ENCODE assay signal across 8 cellular contexts in genomic region chr9:104969116-104969515, GRCh38. TPM values are rescaled to one million over a fixed set of nuclear protein-coding genes. Genes with fewer than 3 reads are reported as not detected.
DNase-seq lines count a peak whose midpoint lies in the region; ATAC-seq and TF ChIP-seq lines count a peak whose summit lies in the region.

No MANE protein-coding gene starts in this region.

- no peak for ATAC-seq in CD4-positive, alpha-beta T cell (ENCODE audit: poor library complexity)
- ATAC-seq in HG03175 (IDR thresholded peaks at IDR 0.05; ENCODE audit: unreplicated experiment) = no peak

- no peaks in the 10 kb centered on the region for H3K9me3 ChIP-seq in CD4-positive, alpha-beta T cell (ENCODE audit: control insufficient read depth, low read length)
- H3K9me3 ChIP-seq in Peyer's patch (no peaks in the 10 kb centered on the region), esophagus muscularis mucosa (no peaks in the 10 kb centered on the region), neural cell (ENCODE audit: low read length) (no peaks in the 10 kb centered on the region)

- H3K9ac ChIP-seq in neural cell (ENCODE audit: low read length) = peak overlapping the region; percentile 82

- WGBS in esophagus muscularis mucosa = 69% methylated on average over 4 of the region's 4 CpGs

- no peaks in the 10 kb centered on the region for H3K27me3 ChIP-seq in CD4-positive, alpha-beta T cell (ENCODE audit: control insufficient read depth, insufficient read depth, low read length)
- H3K27me3 ChIP-seq in Peyer's patch (no peaks in the 10 kb centered on the region), esophagus muscularis mucosa (no peaks in the 10 kb centered on the region), neural cell (ENCODE audit: insufficient read depth, low read depth, low read length) (no peaks in the 10 kb centered on the region)

- H3K27ac ChIP-seq in CD4-positive, alpha-beta T cell (ENCODE audit: low read depth, low read length) = no peak overlapping the region
- H3K27ac ChIP-seq in Peyer's patch (peak overlapping the region in 3 of 4 donors; percentile 77 to 89 (median 85)), esophagus muscularis mucosa (replicated peaks in 1 of 4) (peak overlapping the region; percentile 93 to 98 (median 94)), neural cell (ENCODE audit: low read length) (peak overlapping the region; percentile 77)

- no peaks in the 10 kb centered on the region for H3K79me2 ChIP-seq in neural cell (replicated peaks; ENCODE audit: insufficient read depth, low read length)

- peak overlapping the region; percentile 77 for H3K27ac Mint-ChIP-seq in CD4-positive, alpha-beta T cell

- DNase-seq in CD4-positive, alpha-beta T cell = no peak
- no peak for DNase-seq in Peyer's patch
- no peak for DNase-seq in esophagus muscularis mucosa (ENCODE audit: extremely low spot score)
- no peak for DNase-seq in GM13976 (ENCODE audit: low spot score)
- DNase-seq in NCI-H128 (lab: John Stamatoyannopoulos, UW; ENCODE audit: unreplicated experiment) = no peak
- no peak for DNase-seq in DMS114 treated with DMSO at 0.1 percent for 48 hours (lab: John Stamatoyannopoulos, UW; ENCODE audit: unreplicated experiment)

- H3K4me1 Mint-ChIP-seq in CD4-positive, alpha-beta T cell (ENCODE audit: low read depth) = peaks cover 32% of the 10 kb centered on the region

- H3K4me2 ChIP-seq in neural cell (ENCODE audit: low read length) = no peak overlapping the region

- no peak overlapping the region for H3K4me3 ChIP-seq in Peyer's patch
- H3K4me3 ChIP-seq in esophagus muscularis mucosa = peak overlapping the region; percentile 67 to 92 (median 76)
- peak overlapping the region; percentile 79 for H3K4me3 ChIP-seq in neural cell (ENCODE audit: low read length)

- no peaks in the 10 kb centered on the region for H4K20me1 ChIP-seq in neural cell (ENCODE audit: insufficient read depth)

- TF ChIP-seq EP300 in esophagus muscularis mucosa (IDR thresholded peaks at IDR 0.05) (no peak), neural cell (conservative IDR thresholded peaks at IDR 0.05; ENCODE audit: poor library complexity, severe bottlenecking) (no peak)

- H3K36me3 ChIP-seq in Peyer's patch = no peaks in the 10 kb centered on the region
- no peaks in the 10 kb centered on the region for H3K36me3 ChIP-seq in esophagus muscularis mucosa
- H3K36me3 ChIP-seq in neural cell (ENCODE audit: insufficient read depth, low read length) = no peaks in the 10 kb centered on the region

- H2AFZ ChIP-seq in neural cell (ENCODE audit: low read depth, low read length) = peak overlapping the region; percentile 91

- H3K4me3 Mint-ChIP-seq in CD4-positive, alpha-beta T cell = peak overlapping the region; percentile 95

- in situ Hi-C loops in GM13976 (cut with MboI; ENCODE audit: low sequenced_read_pairs, unreplicated experiment) = no loop called here

- TF ChIP-seq CTCF in CD4-positive, alpha-beta T cell (IDR thresholded peaks at IDR 0.05) = no peak
- TF ChIP-seq CTCF in Peyer's patch (IDR thresholded peaks at IDR 0.05) (no peak), esophagus muscularis mucosa (IDR thresholded peaks at IDR 0.05) (no peak), neural cell (IDR thresholded peaks at IDR 0.05; ENCODE audit: poor library complexity, severe bottlenecking) (no peak), GM13976 (IDR thresholded peaks at IDR 0.05; ENCODE audit: borderline replicate concordance, control extremely low read depth, extremely low read depth, insufficient read depth, missing control alignments) (no peak)

- no peaks in the 10 kb centered on the region for H3F3A ChIP-seq in neural cell (ENCODE audit: insufficient read depth, low read length, poor library complexity, severe bottlenecking)

- H3K9me2 ChIP-seq in neural cell (ENCODE audit: insufficient read depth, low read length) = no peaks in the 10 kb centered on the region

- CTCF ChIA-PET in CD4-positive, alpha-beta T cell (lab: Charles Lee) = interaction anchor here (2.3 kb wide), 1 partner anchor 42 kb away, joined by 8 read pairs; the partner anchor contains the start of gene ABCA1

- H3K9me3 Mint-ChIP-seq in CD4-positive, alpha-beta T cell = no peaks in the 10 kb centered on the region

- TF ChIP-seq RAD21 in neural cell (conservative IDR thresholded peaks at IDR 0.05) = no peak

- H3K4me1 ChIP-seq in Peyer's patch (peaks cover 0 to 16% (median 2%) of the 10 kb centered on the region in 4 donors), esophagus muscularis mucosa (peaks cover 20 to 40% (median 37%) of the 10 kb centered on the region in 4 donors)

- H3K27me3 Mint-ChIP-seq in CD4-positive, alpha-beta T cell = peaks cover 8% of the 10 kb centered on the region

- TF ChIP-seq POLR2A in Peyer's patch (IDR thresholded peaks at IDR 0.05) (no peak), esophagus muscularis mucosa (IDR thresholded peaks at IDR 0.05; ENCODE audit: low read depth) (no peak)

- intact Hi-C loops in CD4-positive, alpha-beta T cell (cut with DNase I, micrococcal nuclease) = loop anchor here (1.0 to 10.0 kb wide), 7 partner anchors 20 to 877 kb away; partner anchors contain the start of genes SLC44A1 (in 1 of the 2) and SMC2 (in 1 of the 2)
- intact Hi-C loops in esophagus muscularis mucosa (cut with DNase I) = loop anchor here (2.0 kb wide), 1 partner anchor 188 kb away; no protein-coding TSS in a partner anchor

- POLR2A ChIA-PET in CD4-positive, alpha-beta T cell (lab: Charles Lee) = interaction anchor here (0.9 to 2.1 kb wide), 3 partner anchors 43 to 875 kb away, joined by 3 to 7 read pairs (median 3); partner anchors contain the start of gene SMC2

- no peaks in the 10 kb centered on the region for H3K36me3 Mint-ChIP-seq in CD4-positive, alpha-beta T cell (ENCODE audit: low read depth)

TF ChIP-seq in neural cell, 6 proteins besides CTCF, POLR2A, EP300 and RAD21:
- TF ChIP-seq SMC3 (conservative IDR thresholded peaks at IDR 0.05; ENCODE audit: poor library complexity) (no peak), REST (IDR thresholded peaks at IDR 0.05; ENCODE audit: borderline replicate concordance) (no peak), TAF1 (IDR thresholded peaks at IDR 0.05; ENCODE audit: low read depth) (no peak), POLR2AphosphoS5 (IDR thresholded peaks at IDR 0.05) (no peak), EZH2 (IDR thresholded peaks at IDR 0.05; ENCODE audit: borderline replicate concordance, insufficient read depth, low read length, poor library complexity, severe bottlenecking) (no peak), MXI1 (conservative IDR thresholded peaks at IDR 0.05; ENCODE audit: poor library complexity, severe bottlenecking) (no peak)

RNA-seq across cellular contexts. Expression of gene ABCA1, which starts 41.2 kb away (rescaled TPM):
- 10 to 100 TPM; 14.1 to 16.9 TPM for total RNA-seq in CD4-positive, alpha-beta T cell
- 10 to 100 TPM in 3 of 4 donors, 1 to 10 TPM in 1; 4.2 to 43.7 (median 21.7) TPM for total RNA-seq in Peyer's patch
- total RNA-seq in esophagus muscularis mucosa = 10 to 100 TPM; 47.8 to 73.9 (median 54.7) TPM
- 5.1 and 5.2 TPM in 2 replicates for polyA plus RNA-seq in neural cell
- 16.1 and 18.3 TPM in 2 replicates for polyA minus RNA-seq in neural cell

Comparison
In these comparisons a context has a peak if more than half of its experiments do, and no peak if none do; other contexts are left out.
1. H3K4me3 ChIP-seq: peak in esophagus muscularis mucosa (4 of 4) and neural cell (single experiment); none in Peyer's patch (0 of 4).